ENCODE assay signal across 8 cellular contexts in the genomic region with DNA sequence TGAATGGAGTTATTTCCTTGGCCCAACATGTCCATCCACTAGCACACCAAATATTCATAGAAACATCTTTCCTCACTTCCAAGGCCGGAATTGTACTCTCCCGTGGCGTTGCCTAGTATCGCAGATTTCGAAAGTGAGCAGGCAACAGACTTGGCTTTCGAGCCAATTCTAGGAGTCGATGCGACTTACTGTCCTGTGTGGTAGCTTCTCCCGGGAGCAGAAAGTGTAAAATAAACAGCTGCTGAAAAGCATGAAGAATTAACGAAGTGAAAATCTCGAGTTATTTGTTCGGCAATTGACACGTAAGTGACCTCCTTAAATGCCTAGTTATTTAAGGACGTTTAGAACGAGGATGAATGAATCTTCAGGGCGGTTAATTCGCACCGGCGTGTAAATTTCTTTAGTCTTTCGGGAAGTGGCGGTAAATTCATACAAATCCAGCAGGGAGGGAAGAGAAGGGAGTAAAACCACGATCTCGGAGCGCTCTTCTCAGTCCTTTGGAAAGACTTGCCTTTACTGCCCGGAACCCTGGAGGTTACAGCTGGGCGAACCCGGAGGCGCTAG. TPM values are rescaled to one million over a fixed set of nuclear protein-coding genes. Genes with fewer than 3 reads are reported as not detected.
A peak's percentile ranks its signal among the peaks of the same experiment; 100 is the strongest.
DNase-seq lines count a peak whose midpoint lies in the region; ATAC-seq and TF ChIP-seq lines count a peak whose summit lies in the region.

No MANE protein-coding gene starts in this region.

- CTCF ChIA-PET in activated naive CD4-positive, alpha-beta T cell treated with anti-CD3 and anti-CD28 coated beads for 36 hours (lab: Charles Lee), result interaction anchor here (0.7 to 2.1 kb wide), 5 partner anchors 23 to 412 kb away, joined by 3 to 8 read pairs (median 4); no protein-coding TSS in a partner anchor

- peak overlapping the region; percentile 87 for H3K27ac ChIP-seq in left ventricle myocardium inferior (replicated peaks)

- no peaks in the 10 kb centered on the region for H3K36me3 Mint-ChIP-seq in activated naive CD4-positive, alpha-beta T cell treated with anti-CD3 and anti-CD28 coated beads for 36 hours (ENCODE audit: low read depth)

- peaks cover 43% of the 10 kb centered on the region for H3K4me1 ChIP-seq in left ventricle myocardium inferior

- TF ChIP-seq CTCF in left ventricle myocardium inferior (IDR thresholded peaks at IDR 0.05; ENCODE audit: borderline replicate concordance), result no peak

- H3K36me3 ChIP-seq in left ventricle myocardium inferior, result no peaks in the 10 kb centered on the region

- peak; percentile 23 for DNase-seq in activated naive CD4-positive, alpha-beta T cell treated with anti-CD3 and anti-CD28 coated beads for 36 hours
- no peak for DNase-seq in activated naive CD4-positive, alpha-beta T cell (lab: John Stamatoyannopoulos, UW)
- DNase-seq in NCI-H1105 (lab: John Stamatoyannopoulos, UW) (peak; percentile 7), amniotic epithelial cell (ENCODE audit: low read depth) (peak; percentile 75), left ventricle myocardium inferior (peak; percentile 28), pons (ENCODE audit: low spot score) (peak; percentile 75), COR-L47 (lab: John Stamatoyannopoulos, UW) (no peak)

- H3K4me3 ChIP-seq in left ventricle myocardium inferior, result peak overlapping the region; percentile 85

- H3K9me3 ChIP-seq in left ventricle myocardium inferior (replicated peaks), result no peaks in the 10 kb centered on the region

- peak overlapping the region; percentile 64 for H3K27ac Mint-ChIP-seq in activated naive CD4-positive, alpha-beta T cell treated with anti-CD3 and anti-CD28 coated beads for 36 hours

- peaks cover 30% of the 10 kb centered on the region for H3K4me1 Mint-ChIP-seq in activated naive CD4-positive, alpha-beta T cell treated with anti-CD3 and anti-CD28 coated beads for 36 hours (ENCODE audit: low read depth)

- peak overlapping the region; percentile 97 for H3K4me3 Mint-ChIP-seq in activated naive CD4-positive, alpha-beta T cell treated with anti-CD3 and anti-CD28 coated beads for 36 hours

- ATAC-seq in GM19351 (IDR thresholded peaks at IDR 0.05; ENCODE audit: unreplicated experiment), result no peak

- H3K9me3 Mint-ChIP-seq in activated naive CD4-positive, alpha-beta T cell treated with anti-CD3 and anti-CD28 coated beads for 36 hours, result no peaks in the 10 kb centered on the region

- no peaks in the 10 kb centered on the region for H3K27me3 ChIP-seq in left ventricle myocardium inferior (ENCODE audit: low read depth)

- intact Hi-C loops in activated naive CD4-positive, alpha-beta T cell treated with anti-CD3 and anti-CD28 coated beads for 36 hours (cut with micrococcal nuclease), result loop anchor here (1.0 to 10.0 kb wide), 16 partner anchors 14 to 1287 kb away; a partner anchor contains a TSS
- intact Hi-C loops in left ventricle myocardium inferior (cut with micrococcal nuclease), result loop anchor here (10.0 kb wide), 1 partner anchor 415 kb away; no protein-coding TSS in a partner anchor

- no peaks in the 10 kb centered on the region for H3K27me3 Mint-ChIP-seq in activated naive CD4-positive, alpha-beta T cell treated with anti-CD3 and anti-CD28 coated beads for 36 hours (ENCODE audit: low read depth)

RNA-seq across cellular contexts. Expression of a gene that starts 0.4 kb away (rescaled TPM):
- 1 to 10 TPM; 5.7 to 6.0 TPM for total RNA-seq in activated naive CD4-positive, alpha-beta T cell treated with anti-CD3 and anti-CD28 coated beads for 36 hours
- total RNA-seq in left ventricle myocardium inferior, result 5.6 TPM

Comparison
In these comparisons a context has a peak if more than half of its experiments do, and no peak if none do; other contexts are left out.
1. DNase-seq: peak in activated naive CD4-positive, alpha-beta T cell treated with anti-CD3 and anti-CD28 coated beads for 36 hours (single experiment), NCI-H1105 (single experiment), amniotic epithelial cell (single experiment), left ventricle myocardium inferior (single experiment) and pons (single experiment); none in activated naive CD4-positive, alpha-beta T cell (0 of 4) and COR-L47 (single experiment).